ENCODE assay signal across 10 cellular contexts in the genomic region with DNA sequence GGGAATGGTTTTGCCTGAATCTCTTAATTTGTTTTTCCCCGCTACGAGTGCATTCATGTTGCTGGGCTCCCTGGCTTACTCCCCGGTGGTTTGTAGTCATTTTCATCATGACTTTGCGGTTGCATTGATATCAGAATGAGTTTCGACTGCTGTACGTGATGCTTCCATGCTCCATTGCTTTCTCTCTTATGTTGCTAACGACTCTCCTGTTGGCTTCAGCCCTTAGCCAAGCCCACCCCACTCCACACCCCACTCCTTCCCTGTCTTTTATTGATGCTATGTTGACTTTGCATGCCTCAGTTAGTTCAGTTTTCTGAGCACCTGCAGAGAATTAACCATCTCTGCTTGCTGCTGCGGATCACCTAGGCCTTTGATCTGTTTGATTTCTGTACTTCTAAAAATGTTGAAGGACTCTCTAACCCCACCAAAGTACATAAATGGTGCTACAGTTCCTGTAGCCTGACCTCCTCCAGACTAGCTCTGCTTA.
DNase-seq lines count a peak whose midpoint lies in the region; ATAC-seq and TF ChIP-seq lines count a peak whose summit lies in the region.
"Had no signal": no experiment of that assay in that cellular context is flagged by ENCODE, and none has a peak within 500 bp of the region (broad histone marks: within the 10 kb centered on the region; RNA-seq: fewer than 3 reads in every experiment).

No MANE protein-coding gene starts in this region.

- no peak overlapping the region for H2AFZ ChIP-seq in MM.1S (ENCODE audit: low read length)

- H3K9me2 ChIP-seq in MM.1S (replicated peaks; ENCODE audit: insufficient read depth, low read length) = no peaks in the 10 kb centered on the region

- DNase-seq in NCI-H146 (lab: John Stamatoyannopoulos, UW) (peak; percentile 78), mucosa of descending colon (no peak), hypothalamus (lab: John Stamatoyannopoulos, UW) (no peak), MM.1S (no peak), KG1 (lab: John Stamatoyannopoulos, UW) (no peak), D341Med (ENCODE audit: low spot score) (no peak)
- DNase-seq: stimulated activated CD4-positive, alpha-beta T cell treated with anti-CD3 and anti-CD28 coated beads, Interleukin-12 subunit alpha, Interleukin-12 subunit beta, amount 100 ng/mL, for 4 hours had no signal

- H3K4me2 ChIP-seq in MM.1S (ENCODE audit: low read depth, low read length) = no peak overlapping the region

- no peak overlapping the region for H3K9ac ChIP-seq in MM.1S (ENCODE audit: low read length)

- no peaks in the 10 kb centered on the region for H3K79me2 ChIP-seq in MM.1S (ENCODE audit: low read length)

- no peaks in the 10 kb centered on the region for H3K4me1 ChIP-seq in mucosa of descending colon (ENCODE audit: low read depth)
- H3K4me1 ChIP-seq in MM.1S (ENCODE audit: low read length) = no peaks in the 10 kb centered on the region

- H3K27ac ChIP-seq in MM.1S (ENCODE audit: low read length) = no peak overlapping the region
- H3K27ac ChIP-seq: SK-N-MC had no signal

- H3K27me3 ChIP-seq in MM.1S (replicated peaks; ENCODE audit: insufficient read depth, low read length) = no peaks in the 10 kb centered on the region

- no peak for TF ChIP-seq CTCF in mucosa of descending colon (IDR thresholded peaks at IDR 0.05)
- TF ChIP-seq CTCF in MM.1S (IDR thresholded peaks at IDR 0.05; ENCODE audit: low read length) = no peak

- H3K36me3 ChIP-seq in mucosa of descending colon (ENCODE audit: low read depth) = no peaks in the 10 kb centered on the region
- H3K36me3 ChIP-seq in MM.1S (replicated peaks; ENCODE audit: insufficient read depth, low read length) = no peaks in the 10 kb centered on the region

- intact Hi-C loops in mucosa of descending colon (cut with DNase I, micrococcal nuclease) = no loop called here

- H4K20me1 ChIP-seq in MM.1S (ENCODE audit: insufficient read depth, low read length) = no peaks in the 10 kb centered on the region

- no peaks in the 10 kb centered on the region for H3F3A ChIP-seq in MM.1S (ENCODE audit: insufficient read depth, low read length)

- ATAC-seq in GM18868 (IDR thresholded peaks at IDR 0.05; ENCODE audit: unreplicated experiment) (peak; percentile 46), HG02798 (IDR thresholded peaks at IDR 0.05; ENCODE audit: poor library complexity, unreplicated experiment) (peak; percentile 79), mucosa of descending colon (peak; percentile 42)

- H3K9me3 ChIP-seq in mucosa of descending colon (no peaks in the 10 kb centered on the region), MM.1S (replicated peaks; ENCODE audit: insufficient read depth, low read length) (no peaks in the 10 kb centered on the region)

- H3K4me3 ChIP-seq in mucosa of descending colon (no peak overlapping the region), MM.1S (ENCODE audit: low read length) (no peak overlapping the region)
- H3K4me3 ChIP-seq: SK-N-MC had no signal
